1 cellular context compared by ENCODE assay signal in the genomic region with DNA sequence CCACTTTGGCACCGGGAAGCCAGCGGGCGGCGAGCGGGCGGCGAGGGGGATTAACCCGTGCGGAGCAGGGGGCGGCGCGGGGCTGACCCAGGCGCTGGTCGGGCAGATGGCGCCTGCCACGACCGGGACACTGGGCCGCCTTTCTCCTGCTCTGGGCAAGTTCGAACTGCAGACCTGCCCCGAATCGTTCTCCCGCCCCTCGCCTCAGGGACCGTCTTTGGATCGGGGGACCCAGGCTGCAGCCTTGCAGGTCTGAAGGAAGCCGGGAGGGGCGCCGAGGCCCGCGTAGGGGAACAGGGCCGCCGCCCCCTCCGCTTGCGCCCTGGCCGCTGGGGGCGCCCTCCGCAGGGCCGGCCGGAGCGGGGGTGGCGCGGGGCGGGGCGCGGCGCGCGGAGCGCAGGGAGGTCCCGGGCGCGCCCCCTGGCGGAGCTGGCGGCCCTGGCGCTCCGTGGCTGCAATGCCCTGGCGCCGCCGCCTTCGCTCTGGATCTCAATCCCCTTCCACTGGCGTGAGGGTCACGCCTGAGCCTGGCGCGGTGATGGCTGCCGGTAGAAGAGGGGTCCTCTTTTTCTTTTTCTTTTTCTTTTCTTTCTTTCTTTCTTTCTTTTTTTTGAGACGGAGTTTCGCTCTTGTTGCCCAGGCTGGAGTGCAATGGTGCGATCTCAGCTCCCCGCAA.
TF ChIP-seq lines count a peak whose summit lies in the region.

No MANE protein-coding gene starts in this region.

TF ChIP-seq in HepG2, 621 proteins besides CTCF, POLR2A, EP300 and RAD21 (continued from another document and continues in another):
- peak; percentile 71 for TF ChIP-seq ZNF574 (CRISPR knock-in tag; IDR thresholded peaks at IDR 0.05)
- TF ChIP-seq HDAC1 (CRISPR knock-in tag; IDR thresholded peaks at IDR 0.05), result 0 out of 2 replicates have a peak, but pooled peaks have one; percentile 3
- no peak for TF ChIP-seq ZFP36L2 (CRISPR knock-in tag; IDR thresholded peaks at IDR 0.05)
- peak; percentile 92 for TF ChIP-seq ZNF777 (CRISPR knock-in tag; IDR thresholded peaks at IDR 0.05)
- 0 out of 2 replicates have a peak, but pooled peaks have one; percentile 1 for TF ChIP-seq HOXA3 (CRISPR knock-in tag; IDR thresholded peaks at IDR 0.05)
- no peak for TF ChIP-seq ZNF720 (CRISPR knock-in tag; IDR thresholded peaks at IDR 0.05)
- no peak for TF ChIP-seq KDM4B (CRISPR knock-in tag; IDR thresholded peaks at IDR 0.05)
- 0 out of 2 replicates have a peak, but pooled peaks have one; percentile 35 for TF ChIP-seq TGIF2 (CRISPR knock-in tag; IDR thresholded peaks at IDR 0.05)
- TF ChIP-seq ZNF333 (CRISPR knock-in tag; IDR thresholded peaks at IDR 0.05; ENCODE audit: borderline replicate concordance), result no peak
- no peak for TF ChIP-seq ZMAT5 (CRISPR knock-in tag; IDR thresholded peaks at IDR 0.05; ENCODE audit: borderline replicate concordance, low read depth)
- peak; percentile 42 for TF ChIP-seq ZFY (CRISPR knock-in tag; IDR thresholded peaks at IDR 0.05)
- 0 out of 2 replicates have a peak, but pooled peaks have one; percentile 30 for TF ChIP-seq MEIS2 (CRISPR knock-in tag; IDR thresholded peaks at IDR 0.05)
- no peak for TF ChIP-seq ZNF780A (CRISPR knock-in tag; IDR thresholded peaks at IDR 0.05)
- TF ChIP-seq, protein P1, sequence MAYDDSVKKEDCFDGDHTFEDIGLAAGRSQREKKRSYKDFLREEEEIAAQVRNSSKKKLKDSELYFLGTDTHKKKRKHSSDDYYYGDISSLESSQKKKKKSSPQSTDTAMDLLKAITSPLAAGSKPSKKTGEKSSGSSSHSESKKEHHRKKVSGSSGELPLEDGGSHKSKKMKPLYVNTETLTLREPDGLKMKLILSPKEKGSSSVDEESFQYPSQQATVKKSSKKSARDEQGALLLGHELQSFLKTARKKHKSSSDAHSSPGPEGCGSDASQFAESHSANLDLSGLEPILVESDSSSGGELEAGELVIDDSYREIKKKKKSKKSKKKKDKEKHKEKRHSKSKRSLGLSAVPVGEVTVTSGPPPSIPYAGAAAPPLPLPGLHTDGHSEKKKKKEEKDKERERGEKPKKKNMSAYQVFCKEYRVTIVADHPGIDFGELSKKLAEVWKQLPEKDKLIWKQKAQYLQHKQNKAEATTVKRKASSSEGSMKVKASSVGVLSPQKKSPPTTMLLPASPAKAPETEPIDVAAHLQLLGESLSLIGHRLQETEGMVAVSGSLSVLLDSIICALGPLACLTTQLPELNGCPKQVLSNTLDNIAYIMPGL (CRISPR knock-in tag; IDR thresholded peaks at IDR 0.05; ENCODE audit: borderline replicate concordance in 1 of 2, low read depth in 1 of 2), result peak; percentile 84 to 89
- TF ChIP-seq, protein P2, sequence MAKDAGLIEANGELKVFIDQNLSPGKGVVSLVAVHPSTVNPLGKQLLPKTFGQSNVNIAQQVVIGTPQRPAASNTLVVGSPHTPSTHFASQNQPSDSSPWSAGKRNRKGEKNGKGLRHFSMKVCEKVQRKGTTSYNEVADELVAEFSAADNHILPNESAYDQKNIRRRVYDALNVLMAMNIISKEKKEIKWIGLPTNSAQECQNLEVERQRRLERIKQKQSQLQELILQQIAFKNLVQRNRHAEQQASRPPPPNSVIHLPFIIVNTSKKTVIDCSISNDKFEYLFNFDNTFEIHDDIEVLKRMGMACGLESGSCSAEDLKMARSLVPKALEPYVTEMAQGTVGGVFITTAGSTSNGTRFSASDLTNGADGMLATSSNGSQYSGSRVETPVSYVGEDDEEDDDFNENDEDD (CRISPR knock-in tag; IDR thresholded peaks at IDR 0.05; ENCODE audit: borderline replicate concordance), result 0 out of 2 replicates have a peak, but pooled peaks have one; percentile 13
- peak; percentile 64; the same call in 1 of the 2 replicates for TF ChIP-seq ZBTB7B (CRISPR knock-in tag; IDR thresholded peaks at IDR 0.05)
- TF ChIP-seq UBTF (CRISPR knock-in tag; IDR thresholded peaks at IDR 0.05), result peak; percentile 15; the same call in 1 of the 2 replicates
- no peak for TF ChIP-seq CCAR2 (optimal IDR thresholded peaks at IDR 0.05; ENCODE audit: low read depth, low read length)
- no peak for TF ChIP-seq ZNF567 (CRISPR knock-in tag; IDR thresholded peaks at IDR 0.05; ENCODE audit: borderline replicate concordance)
- 0 out of 2 replicates have a peak, but pooled peaks have one; percentile 33 for TF ChIP-seq ZXDC (CRISPR knock-in tag; IDR thresholded peaks at IDR 0.05)
- TF ChIP-seq MTA1 (CRISPR knock-in tag; IDR thresholded peaks at IDR 0.05; ENCODE audit: borderline replicate concordance), result no peak
- TF ChIP-seq, protein P3, sequence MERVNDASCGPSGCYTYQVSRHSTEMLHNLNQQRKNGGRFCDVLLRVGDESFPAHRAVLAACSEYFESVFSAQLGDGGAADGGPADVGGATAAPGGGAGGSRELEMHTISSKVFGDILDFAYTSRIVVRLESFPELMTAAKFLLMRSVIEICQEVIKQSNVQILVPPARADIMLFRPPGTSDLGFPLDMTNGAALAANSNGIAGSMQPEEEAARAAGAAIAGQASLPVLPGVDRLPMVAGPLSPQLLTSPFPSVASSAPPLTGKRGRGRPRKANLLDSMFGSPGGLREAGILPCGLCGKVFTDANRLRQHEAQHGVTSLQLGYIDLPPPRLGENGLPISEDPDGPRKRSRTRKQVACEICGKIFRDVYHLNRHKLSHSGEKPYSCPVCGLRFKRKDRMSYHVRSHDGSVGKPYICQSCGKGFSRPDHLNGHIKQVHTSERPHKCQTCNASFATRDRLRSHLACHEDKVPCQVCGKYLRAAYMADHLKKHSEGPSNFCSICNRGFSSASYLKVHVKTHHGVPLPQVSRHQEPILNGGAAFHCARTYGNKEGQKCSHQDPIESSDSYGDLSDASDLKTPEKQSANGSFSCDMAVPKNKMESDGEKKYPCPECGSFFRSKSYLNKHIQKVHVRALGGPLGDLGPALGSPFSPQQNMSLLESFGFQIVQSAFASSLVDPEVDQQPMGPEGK (CRISPR knock-in tag; IDR thresholded peaks at IDR 0.05), result peak; percentile 89
- 0 out of 2 replicates have a peak, but pooled peaks have one; percentile 24 for TF ChIP-seq ZNF639 (CRISPR knock-in tag; conservative IDR thresholded peaks at IDR 0.05)
- TF ChIP-seq, protein P4, sequence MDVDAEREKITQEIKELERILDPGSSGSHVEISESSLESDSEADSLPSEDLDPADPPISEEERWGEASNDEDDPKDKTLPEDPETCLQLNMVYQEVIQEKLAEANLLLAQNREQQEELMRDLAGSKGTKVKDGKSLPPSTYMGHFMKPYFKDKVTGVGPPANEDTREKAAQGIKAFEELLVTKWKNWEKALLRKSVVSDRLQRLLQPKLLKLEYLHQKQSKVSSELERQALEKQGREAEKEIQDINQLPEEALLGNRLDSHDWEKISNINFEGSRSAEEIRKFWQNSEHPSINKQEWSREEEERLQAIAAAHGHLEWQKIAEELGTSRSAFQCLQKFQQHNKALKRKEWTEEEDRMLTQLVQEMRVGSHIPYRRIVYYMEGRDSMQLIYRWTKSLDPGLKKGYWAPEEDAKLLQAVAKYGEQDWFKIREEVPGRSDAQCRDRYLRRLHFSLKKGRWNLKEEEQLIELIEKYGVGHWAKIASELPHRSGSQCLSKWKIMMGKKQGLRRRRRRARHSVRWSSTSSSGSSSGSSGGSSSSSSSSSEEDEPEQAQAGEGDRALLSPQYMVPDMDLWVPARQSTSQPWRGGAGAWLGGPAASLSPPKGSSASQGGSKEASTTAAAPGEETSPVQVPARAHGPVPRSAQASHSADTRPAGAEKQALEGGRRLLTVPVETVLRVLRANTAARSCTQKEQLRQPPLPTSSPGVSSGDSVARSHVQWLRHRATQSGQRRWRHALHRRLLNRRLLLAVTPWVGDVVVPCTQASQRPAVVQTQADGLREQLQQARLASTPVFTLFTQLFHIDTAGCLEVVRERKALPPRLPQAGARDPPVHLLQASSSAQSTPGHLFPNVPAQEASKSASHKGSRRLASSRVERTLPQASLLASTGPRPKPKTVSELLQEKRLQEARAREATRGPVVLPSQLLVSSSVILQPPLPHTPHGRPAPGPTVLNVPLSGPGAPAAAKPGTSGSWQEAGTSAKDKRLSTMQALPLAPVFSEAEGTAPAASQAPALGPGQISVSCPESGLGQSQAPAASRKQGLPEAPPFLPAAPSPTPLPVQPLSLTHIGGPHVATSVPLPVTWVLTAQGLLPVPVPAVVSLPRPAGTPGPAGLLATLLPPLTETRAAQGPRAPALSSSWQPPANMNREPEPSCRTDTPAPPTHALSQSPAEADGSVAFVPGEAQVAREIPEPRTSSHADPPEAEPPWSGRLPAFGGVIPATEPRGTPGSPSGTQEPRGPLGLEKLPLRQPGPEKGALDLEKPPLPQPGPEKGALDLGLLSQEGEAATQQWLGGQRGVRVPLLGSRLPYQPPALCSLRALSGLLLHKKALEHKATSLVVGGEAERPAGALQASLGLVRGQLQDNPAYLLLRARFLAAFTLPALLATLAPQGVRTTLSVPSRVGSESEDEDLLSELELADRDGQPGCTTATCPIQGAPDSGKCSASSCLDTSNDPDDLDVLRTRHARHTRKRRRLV (CRISPR knock-in tag; IDR thresholded peaks at IDR 0.05), result no peak
- TF ChIP-seq PRPF4 (IDR thresholded peaks at IDR 0.05; ENCODE audit: low read depth, low read length, poor library complexity, severe bottlenecking), result no peak
- no peak for TF ChIP-seq SIX4 (CRISPR knock-in tag; IDR thresholded peaks at IDR 0.05)
- TF ChIP-seq ZNF34 (CRISPR knock-in tag; IDR thresholded peaks at IDR 0.05; ENCODE audit: borderline replicate concordance), result no peak
- peak; percentile 71; the same call in 1 of the 2 replicates for TF ChIP-seq PITX1 (CRISPR knock-in tag; IDR thresholded peaks at IDR 0.05)
